ENCODE assay signal across 1 cellular context in the genomic region with DNA sequence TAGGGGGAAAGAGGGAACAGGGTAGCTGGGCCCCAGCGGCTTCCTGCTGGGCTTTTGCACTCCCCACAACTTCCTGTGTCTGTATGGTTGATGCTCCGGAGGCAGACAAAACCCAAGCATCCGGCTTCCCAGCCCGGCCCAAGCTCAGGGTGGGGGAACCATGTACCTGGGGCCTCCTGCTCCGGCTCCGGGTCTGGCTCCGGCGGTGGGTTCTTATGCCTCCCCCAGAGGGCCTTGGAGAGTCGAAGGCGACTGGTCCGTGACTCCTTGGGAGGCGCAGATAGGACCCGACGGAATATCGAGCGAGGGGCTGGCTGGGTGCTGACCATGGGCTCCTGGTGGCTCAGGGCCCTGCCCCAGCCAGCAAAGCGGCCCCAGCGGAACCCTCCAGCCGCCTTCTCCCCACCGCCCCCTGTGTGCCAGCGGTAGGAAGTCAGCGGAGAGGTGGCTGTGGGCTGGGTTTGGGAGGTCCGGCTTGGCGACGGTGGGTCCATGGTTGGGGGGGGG.
TF ChIP-seq lines count a peak whose summit lies in the region.

No MANE protein-coding gene starts in this region.

TF ChIP-seq in endothelial cell of umbilical vein, 7 proteins besides CTCF, POLR2A, EP300 and RAD21:
- TF ChIP-seq POLR2AphosphoS5 (IDR thresholded peaks at IDR 0.05; ENCODE audit: insufficient read depth, low read depth, low read length), result no peak
- no peak for TF ChIP-seq JUN (IDR thresholded peaks at IDR 0.05; ENCODE audit: borderline replicate concordance, insufficient read depth, insufficient read length, low read depth)
- TF ChIP-seq EZH2 (IDR thresholded peaks at IDR 0.05; ENCODE audit: borderline replicate concordance, low read depth, low read length, severe bottlenecking), result no peak
- TF ChIP-seq FOS (IDR thresholded peaks at IDR 0.05; ENCODE audit: borderline replicate concordance, insufficient read depth, low read length), result no peak
- TF ChIP-seq GATA2 (IDR thresholded peaks at IDR 0.05; ENCODE audit: insufficient read depth, insufficient read length, low read depth, low read length), result no peak
- TF ChIP-seq, protein P1, sequence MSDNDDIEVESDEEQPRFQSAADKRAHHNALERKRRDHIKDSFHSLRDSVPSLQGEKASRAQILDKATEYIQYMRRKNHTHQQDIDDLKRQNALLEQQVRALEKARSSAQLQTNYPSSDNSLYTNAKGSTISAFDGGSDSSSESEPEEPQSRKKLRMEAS (IDR thresholded peaks at IDR 0.05; ENCODE audit: insufficient read depth, insufficient read length), result no peak
- no peak for TF ChIP-seq MYC (IDR thresholded peaks at IDR 0.05; ENCODE audit: low read depth, low read length)
